Comparison of ENCODE assay signal across 18 cellular contexts in the genomic region with DNA sequence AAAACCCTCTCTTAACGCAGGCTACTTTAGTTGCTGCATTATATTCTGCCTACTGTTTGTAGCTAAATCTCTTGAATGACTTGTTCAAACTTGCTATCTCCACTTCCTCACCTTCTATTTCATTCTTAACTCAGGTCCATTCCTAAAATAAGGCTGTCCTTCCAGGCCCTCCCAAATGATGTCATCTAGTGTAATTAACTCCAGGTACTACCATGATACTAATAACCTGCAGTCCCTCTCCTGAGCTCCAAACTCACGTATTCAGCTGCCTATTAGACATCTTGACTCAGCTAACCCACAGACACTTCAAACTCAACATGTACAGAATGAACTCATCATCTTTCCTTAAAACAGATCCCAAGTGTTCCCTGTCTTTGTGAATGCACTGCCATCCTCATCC.
"Had no signal": no experiment of that assay in that cellular context is flagged by ENCODE, and none has a peak within 500 bp of the region (broad histone marks: within the 10 kb centered on the region; RNA-seq: fewer than 3 reads in every experiment).

No MANE protein-coding gene starts in this region.

- H2AFZ ChIP-seq: parathyroid adenoma had no signal

- H3K4me1 ChIP-seq: parathyroid adenoma had no signal

- H3K4me1 Mint-ChIP-seq: nephron; stimulated activated memory B cell treated with anti-CD40 and anti-IgM and Interleukin-4, amounts not matched to agents 10 μg/mL and 1 μg/mL and 100 μg/mL, for 72 hours had no signal

- H3K79me2 ChIP-seq: parathyroid adenoma had no signal

- H3K36me3 Mint-ChIP-seq: activated naive CD4-positive, alpha-beta T cell treated with anti-CD3 and anti-CD28 coated beads, Interleukin-2, amount 50 U/mL, for 72 hours; stimulated activated memory B cell treated with anti-CD40 and anti-IgM and Interleukin-4, amounts not matched to agents 10 μg/mL and 1 μg/mL and 100 μg/mL, for 72 hours had no signal

- H3K4me3 Mint-ChIP-seq: activated T-cell treated with anti-CD3 and anti-CD28 coated beads, Interleukin-2, amount 50 U/mL, for 72 hours; effector memory CD8-positive, alpha-beta T cell; nephron; stimulated activated memory B cell treated with anti-CD40 and anti-IgM and Interleukin-4, amounts not matched to agents 10 μg/mL and 1 μg/mL and 100 μg/mL, for 72 hours had no signal

- H3K27ac ChIP-seq: adrenal gland, gastroesophageal sphincter, heart left ventricle, left lung, parathyroid adenoma, thoracic aorta, upper lobe of right lung, WERI-Rb-1 had no signal

- H3K36me3 ChIP-seq: adrenal gland, gastroesophageal sphincter, heart left ventricle, left lung, thoracic aorta, upper lobe of right lung, WERI-Rb-1 had no signal

- H3K27me3 ChIP-seq: adrenal gland, gastroesophageal sphincter, heart left ventricle, left lung, upper lobe of right lung had no signal

- H3K27ac Mint-ChIP-seq: activated T-cell treated with anti-CD3 and anti-CD28 coated beads, Interleukin-2, amount 50 U/mL, for 72 hours; effector memory CD8-positive, alpha-beta T cell; nephron; stimulated activated memory B cell treated with anti-CD40 and anti-IgM and Interleukin-4, amounts not matched to agents 10 μg/mL and 1 μg/mL and 100 μg/mL, for 72 hours had no signal

- H3K9ac ChIP-seq: parathyroid adenoma had no signal

- H3K27me3 Mint-ChIP-seq: effector memory CD8-positive, alpha-beta T cell; stimulated activated memory B cell treated with anti-CD40 and anti-IgM and Interleukin-4, amounts not matched to agents 10 μg/mL and 1 μg/mL and 100 μg/mL, for 72 hours had no signal

- H3K4me3 ChIP-seq: adrenal gland, gastroesophageal sphincter, heart left ventricle, left lung, thoracic aorta, upper lobe of right lung had no signal

- ATAC-seq: activated naive CD4-positive, alpha-beta T cell treated with anti-CD3 and anti-CD28 coated beads, Interleukin-2, amount 50 U/mL, for 72 hours; activated T-cell treated with anti-CD3 and anti-CD28 coated beads, Interleukin-2, amount 50 U/mL, for 72 hours; effector memory CD8-positive, alpha-beta T cell; gastroesophageal sphincter; heart left ventricle; sciatic nerve; stimulated activated memory B cell treated with anti-CD40 and anti-IgM and Interleukin-4, amounts not matched to agents 10 μg/mL and 1 μg/mL and 100 μg/mL, for 72 hours had no signal

- DNase-seq: activated CD4-positive, alpha-beta T cell treated with anti-CD3 and anti-CD28 coated beads for 1 hour; activated effector memory CD4-positive, alpha-beta T cell treated with anti-CD3 and anti-CD28 coated beads, Interleukin-2, amount 50 U/mL, for 16 hours; activated T-cell treated with anti-CD3 and anti-CD28 coated beads, Interleukin-2, amount 50 U/mL, for 72 hours; adrenal gland; effector memory CD8-positive, alpha-beta T cell; heart left ventricle; left lung; midbrain; stimulated activated CD4-positive, alpha-beta T cell treated with anti-CD3 and anti-CD28 coated beads, Interleukin-4, amount 100 ng/mL, for 4 hours; upper lobe of right lung; WERI-Rb-1 had no signal

- H3K9me3 ChIP-seq: adrenal gland, gastroesophageal sphincter, heart left ventricle, left lung, thoracic aorta, upper lobe of right lung had no signal

- H3K9me3 Mint-ChIP-seq: activated naive CD4-positive, alpha-beta T cell treated with anti-CD3 and anti-CD28 coated beads, Interleukin-2, amount 50 U/mL, for 72 hours; activated T-cell treated with anti-CD3 and anti-CD28 coated beads, Interleukin-2, amount 50 U/mL, for 72 hours; effector memory CD8-positive, alpha-beta T cell; nephron; stimulated activated memory B cell treated with anti-CD40 and anti-IgM and Interleukin-4, amounts not matched to agents 10 μg/mL and 1 μg/mL and 100 μg/mL, for 72 hours had no signal
